Comparison of ENCODE assay signal across 1 cellular context in the genomic region with DNA sequence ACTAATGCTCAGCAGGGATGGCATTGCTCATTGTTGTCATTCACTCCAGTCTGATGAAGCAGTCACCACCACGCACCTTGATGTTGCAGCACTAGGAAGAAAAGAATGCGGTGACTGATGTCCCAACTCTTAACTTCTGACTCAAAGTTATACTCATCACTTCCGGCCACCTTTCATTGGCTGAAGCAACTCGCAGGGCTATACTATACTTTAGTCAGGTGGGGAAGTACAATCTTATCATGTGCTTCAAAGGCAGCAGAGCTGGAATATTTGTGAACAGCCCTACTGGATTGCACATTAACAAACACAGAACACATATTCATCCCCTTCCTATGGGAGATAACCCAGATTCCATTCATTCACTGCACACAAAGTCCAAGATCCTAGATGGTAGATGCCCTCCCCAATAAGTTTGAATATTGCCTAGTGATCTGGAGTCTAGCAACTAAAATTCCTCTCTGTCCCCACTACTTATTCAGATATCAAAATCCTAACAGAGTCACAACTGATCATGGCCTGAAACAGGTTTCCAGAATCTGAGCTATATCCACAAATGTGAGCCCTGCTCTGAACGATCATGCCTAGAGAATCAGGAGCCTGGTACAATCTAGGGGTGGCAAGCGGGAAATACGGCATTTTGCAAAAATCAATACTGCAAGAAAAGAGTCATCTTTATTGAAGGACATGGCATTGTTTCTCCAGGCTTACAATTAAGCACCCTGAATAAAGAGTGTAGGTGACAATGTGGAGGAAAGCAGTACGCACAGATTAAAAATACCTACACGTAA.
TF ChIP-seq lines count a peak whose summit lies in the region.

No MANE protein-coding gene starts in this region.

TF ChIP-seq in SK-N-SH treated with all-trans-retinoic acid at 6 μM for 48 hours, 23 proteins besides CTCF, POLR2A, EP300 and RAD21 (continued from another document):
- TF ChIP-seq, protein P1, sequence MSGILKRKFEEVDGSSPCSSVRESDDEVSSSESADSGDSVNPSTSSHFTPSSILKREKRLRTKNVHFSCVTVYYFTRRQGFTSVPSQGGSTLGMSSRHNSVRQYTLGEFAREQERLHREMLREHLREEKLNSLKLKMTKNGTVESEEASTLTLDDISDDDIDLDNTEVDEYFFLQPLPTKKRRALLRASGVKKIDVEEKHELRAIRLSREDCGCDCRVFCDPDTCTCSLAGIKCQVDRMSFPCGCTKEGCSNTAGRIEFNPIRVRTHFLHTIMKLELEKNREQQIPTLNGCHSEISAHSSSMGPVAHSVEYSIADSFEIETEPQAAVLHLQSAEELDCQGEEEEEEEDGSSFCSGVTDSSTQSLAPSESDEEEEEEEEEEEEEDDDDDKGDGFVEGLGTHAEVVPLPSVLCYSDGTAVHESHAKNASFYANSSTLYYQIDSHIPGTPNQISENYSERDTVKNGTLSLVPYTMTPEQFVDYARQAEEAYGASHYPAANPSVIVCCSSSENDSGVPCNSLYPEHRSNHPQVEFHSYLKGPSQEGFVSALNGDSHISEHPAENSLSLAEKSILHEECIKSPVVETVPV (CRISPR knock-in tag; IDR thresholded peaks at IDR 0.05): no peak
- TF ChIP-seq ZFP30 (CRISPR knock-in tag; IDR thresholded peaks at IDR 0.05) (no peak), ARNTL (CRISPR knock-in tag; IDR thresholded peaks at IDR 0.05; ENCODE audit: borderline replicate concordance, low read depth) (no peak), ZNF8 (CRISPR knock-in tag; IDR thresholded peaks at IDR 0.05) (no peak), BACH2 (CRISPR knock-in tag; IDR thresholded peaks at IDR 0.05; ENCODE audit: borderline replicate concordance) (no peak), ZNF565 (CRISPR knock-in tag; conservative IDR thresholded peaks at IDR 0.05; ENCODE audit: low read depth) (no peak), ZC3H10 (CRISPR knock-in tag; IDR thresholded peaks at IDR 0.05) (no peak), SNAI2 (CRISPR knock-in tag; IDR thresholded peaks at IDR 0.05) (no peak), TCF4 (CRISPR knock-in tag; IDR thresholded peaks at IDR 0.05; ENCODE audit: borderline replicate concordance) (no peak), GLIS3 (CRISPR knock-in tag; IDR thresholded peaks at IDR 0.05) (no peak), OSR1 (CRISPR knock-in tag; IDR thresholded peaks at IDR 0.05) (no peak), ZNF70 (CRISPR knock-in tag; IDR thresholded peaks at IDR 0.05) (no peak), RARB (CRISPR knock-in tag; IDR thresholded peaks at IDR 0.05) (no peak), PPARA (CRISPR knock-in tag; IDR thresholded peaks at IDR 0.05; ENCODE audit: borderline replicate concordance) (no peak)
- TF ChIP-seq, protein P2, sequence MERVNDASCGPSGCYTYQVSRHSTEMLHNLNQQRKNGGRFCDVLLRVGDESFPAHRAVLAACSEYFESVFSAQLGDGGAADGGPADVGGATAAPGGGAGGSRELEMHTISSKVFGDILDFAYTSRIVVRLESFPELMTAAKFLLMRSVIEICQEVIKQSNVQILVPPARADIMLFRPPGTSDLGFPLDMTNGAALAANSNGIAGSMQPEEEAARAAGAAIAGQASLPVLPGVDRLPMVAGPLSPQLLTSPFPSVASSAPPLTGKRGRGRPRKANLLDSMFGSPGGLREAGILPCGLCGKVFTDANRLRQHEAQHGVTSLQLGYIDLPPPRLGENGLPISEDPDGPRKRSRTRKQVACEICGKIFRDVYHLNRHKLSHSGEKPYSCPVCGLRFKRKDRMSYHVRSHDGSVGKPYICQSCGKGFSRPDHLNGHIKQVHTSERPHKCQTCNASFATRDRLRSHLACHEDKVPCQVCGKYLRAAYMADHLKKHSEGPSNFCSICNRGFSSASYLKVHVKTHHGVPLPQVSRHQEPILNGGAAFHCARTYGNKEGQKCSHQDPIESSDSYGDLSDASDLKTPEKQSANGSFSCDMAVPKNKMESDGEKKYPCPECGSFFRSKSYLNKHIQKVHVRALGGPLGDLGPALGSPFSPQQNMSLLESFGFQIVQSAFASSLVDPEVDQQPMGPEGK (CRISPR knock-in tag; IDR thresholded peaks at IDR 0.05; ENCODE audit: borderline replicate concordance): no peak
- TF ChIP-seq, protein P3, sequence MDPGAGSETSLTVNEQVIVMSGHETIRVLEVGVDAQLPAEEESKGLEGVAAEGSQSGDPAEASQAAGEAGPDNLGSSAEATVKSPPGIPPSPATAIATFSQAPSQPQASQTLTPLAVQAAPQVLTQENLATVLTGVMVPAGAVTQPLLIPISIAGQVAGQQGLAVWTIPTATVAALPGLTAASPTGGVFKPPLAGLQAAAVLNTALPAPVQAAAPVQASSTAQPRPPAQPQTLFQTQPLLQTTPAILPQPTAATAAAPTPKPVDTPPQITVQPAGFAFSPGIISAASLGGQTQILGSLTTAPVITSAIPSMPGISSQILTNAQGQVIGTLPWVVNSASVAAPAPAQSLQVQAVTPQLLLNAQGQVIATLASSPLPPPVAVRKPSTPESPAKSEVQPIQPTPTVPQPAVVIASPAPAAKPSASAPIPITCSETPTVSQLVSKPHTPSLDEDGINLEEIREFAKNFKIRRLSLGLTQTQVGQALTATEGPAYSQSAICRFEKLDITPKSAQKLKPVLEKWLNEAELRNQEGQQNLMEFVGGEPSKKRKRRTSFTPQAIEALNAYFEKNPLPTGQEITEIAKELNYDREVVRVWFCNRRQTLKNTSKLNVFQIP (CRISPR knock-in tag; IDR thresholded peaks at IDR 0.05; ENCODE audit: borderline replicate concordance, low read depth): no peak
TF ChIP-seq in SK-N-SH treated with all-trans-retinoic acid at 6 μM for 48 hours: peak in this region for 0.
